In the genomic region with DNA sequence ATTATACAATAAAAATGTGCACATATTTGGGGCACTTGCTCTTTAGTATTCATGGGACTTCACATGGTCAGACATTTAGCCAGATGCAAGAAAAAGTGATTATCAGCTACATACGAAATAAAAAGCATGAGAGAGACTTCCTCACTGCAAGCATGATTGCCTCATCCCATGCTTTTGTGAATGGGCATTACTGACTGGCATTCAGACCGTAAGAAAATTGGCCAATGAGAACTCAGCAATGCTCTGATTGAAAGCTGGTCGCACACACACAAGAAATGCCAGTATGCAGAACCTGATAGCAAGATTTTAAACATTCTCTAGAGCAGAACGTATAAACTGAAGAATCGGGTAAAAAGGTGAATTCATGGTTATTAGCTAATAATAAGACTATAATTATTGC, we compare ENCODE assay signal across 15 cellular contexts. TPM values are rescaled to one million over a fixed set of nuclear protein-coding genes. Genes with fewer than 3 reads are reported as not detected.
DNase-seq lines count a peak whose midpoint lies in the region; TF ChIP-seq lines count a peak whose summit lies in the region.
"Had no signal": no experiment of that assay in that cellular context is flagged by ENCODE, and none has a peak within 500 bp of the region (broad histone marks: within the 10 kb centered on the region; RNA-seq: fewer than 3 reads in every experiment).

No MANE protein-coding gene starts in this region.

- no peak overlapping the region for H2AFZ ChIP-seq in osteoblast (ENCODE audit: low read length)

- no peak for DNase-seq in HFFc6
- DNase-seq in fibroblast of peridontal ligament (ENCODE audit: extremely low read depth) = peak; percentile 33
- no peak for DNase-seq in osteoblast (ENCODE audit: insufficient read length, low spot score, missing footprints)
- no peak for DNase-seq in brain microvascular endothelial cell
- DNase-seq in DMS153 treated with DMSO at 0.1 percent for 48 hours (lab: John Stamatoyannopoulos, UW; ENCODE audit: unreplicated experiment) = no peak
- no peak for DNase-seq in T1000 (lab: John Stamatoyannopoulos, UW)
- DNase-seq: BE2C; CD8-positive, alpha-beta T cell; COR-L47; DMS153; DND-41; GDM1; HCEC 1CT had no signal

- H3K27me3 ChIP-seq in osteoblast (ENCODE audit: insufficient read depth, low read length) (no peaks in the 10 kb centered on the region), brain microvascular endothelial cell (replicated peaks) (no peaks in the 10 kb centered on the region)
- H3K27me3 ChIP-seq: BE2C had no signal

- H3K27ac ChIP-seq in osteoblast (ENCODE audit: low read depth, low read length) = peak overlapping the region; percentile 31
- H3K27ac ChIP-seq in temporal lobe (ENCODE audit: low read depth, low read length) = peak overlapping the region; percentile 72
- H3K27ac ChIP-seq in brain microvascular endothelial cell = no peak overlapping the region

- peaks cover 33% of the 10 kb centered on the region for H3K36me3 Mint-ChIP-seq in HFFc6 (ENCODE audit: low read depth)
- H3K36me3 Mint-ChIP-seq: CD14-positive monocyte; CD8-positive, alpha-beta T cell had no signal

- H3K9me3 Mint-ChIP-seq in HFFc6 = no peaks in the 10 kb centered on the region
- H3K9me3 Mint-ChIP-seq: CD14-positive monocyte; CD8-positive, alpha-beta T cell had no signal

- no peak overlapping the region for H3K4me2 ChIP-seq in osteoblast (ENCODE audit: insufficient read depth, low read length)

- H3K9me3 ChIP-seq in osteoblast (ENCODE audit: low read depth, low read length) = no peaks in the 10 kb centered on the region
- H3K9me3 ChIP-seq: BE2C had no signal

- H3K79me2 ChIP-seq in osteoblast (ENCODE audit: insufficient read depth, low read length) = peaks cover 14% of the 10 kb centered on the region

- H3K4me1 Mint-ChIP-seq in HFFc6 (ENCODE audit: low read depth) = peaks cover 30% of the 10 kb centered on the region
- H3K4me1 Mint-ChIP-seq: CD14-positive monocyte had no signal

- H3K4me1 ChIP-seq in osteoblast (ENCODE audit: insufficient read depth, low read length) = peaks cover 29% of the 10 kb centered on the region
- H3K4me1 ChIP-seq: BE2C had no signal

- H3K27me3 Mint-ChIP-seq in HFFc6 (ENCODE audit: insufficient read depth) = peaks cover 4% of the 10 kb centered on the region

- H3K27ac Mint-ChIP-seq in HFFc6 = peak overlapping the region; percentile 52; the same call in 1 of the 2 replicates
- H3K27ac Mint-ChIP-seq: CD14-positive monocyte; CD8-positive, alpha-beta T cell had no signal

- no peak overlapping the region for H3K4me3 Mint-ChIP-seq in HFFc6
- H3K4me3 Mint-ChIP-seq: CD14-positive monocyte; CD8-positive, alpha-beta T cell had no signal

- no peak overlapping the region for H3K4me3 ChIP-seq in osteoblast (ENCODE audit: insufficient read depth, low read length)
- H3K4me3 ChIP-seq in brain microvascular endothelial cell (ENCODE audit: low read depth, low read length) = no peak overlapping the region

- no peak for TF ChIP-seq CTCF in HFFc6 (IDR thresholded peaks at IDR 0.05)
- no peak for TF ChIP-seq CTCF in osteoblast (IDR thresholded peaks at IDR 0.05; ENCODE audit: extremely low read depth, low read depth, low read length)
- TF ChIP-seq CTCF in brain microvascular endothelial cell (IDR thresholded peaks at IDR 0.05; ENCODE audit: low read depth, low read length, missing control alignments) = no peak

- H3K36me3 ChIP-seq in osteoblast (ENCODE audit: insufficient read depth, low read length) (peaks cover 27% of the 10 kb centered on the region), brain microvascular endothelial cell (replicated peaks) (no peaks in the 10 kb centered on the region)
- H3K36me3 ChIP-seq: BE2C had no signal

- in situ Hi-C loops in brain microvascular endothelial cell (cut with HindIII; ENCODE audit: low pct_ligation_motif_present, low sequenced_read_pairs) = no loop called here

- H4K20me1 ChIP-seq in osteoblast (ENCODE audit: insufficient read depth, low read length) = peaks cover 2% of the 10 kb centered on the region

RNA-seq across cellular contexts. Expression of a gene that starts 39.3 kb away (rescaled TPM):
- total RNA-seq in HFFc6 (2021; fragmentation: NEBNext Ultra II Directional; extraction: Animal tissue kit (Norgen Biotek cat#: 25700)) = 1 to 10 TPM in 5 of 6 experiments, under 1 TPM in 1; 0.85 to 1.6 (median 1.2) TPM
- 18.1 and 20.0 TPM in 2 replicates for total RNA-seq in osteoblast
- 5.9 TPM for total RNA-seq in temporal lobe
- total RNA-seq: CD8-positive, alpha-beta T cell had no signal
